Comparison of ENCODE assay signal across 40 cellular contexts in genomic region chr6:27728442-27728841, GRCh38.
"Had no signal": no experiment of that assay in that cellular context is flagged by ENCODE, and none has a peak within 500 bp of the region (broad histone marks: within the 10 kb centered on the region; RNA-seq: fewer than 3 reads in every experiment).

No MANE protein-coding gene starts in this region.

- ATAC-seq: activated naive CD4-positive, alpha-beta T cell treated with anti-CD3 and anti-CD28 coated beads, Interleukin-2, amount 50 U/mL, for 72 hours; activated naive CD8-positive, alpha-beta T cell treated with anti-CD3 and anti-CD28 coated beads, Interleukin-2, amount 50 U/mL, for 24 hours; activated T-cell treated with anti-CD3 and anti-CD28 coated beads, Interleukin-2, amount 50 U/mL, for 4 hours; activated T-cell treated with anti-CD3 and anti-CD28 coated beads, Interleukin-2, amount 50 U/mL, for 72 hours; activated T-helper 17 cell treated with anti-CD3 and anti-CD28 coated beads, Interleukin-2, amount 50 U/mL, for 72 hours; body of pancreas had no signal

- H3K4me1 Mint-ChIP-seq: activated naive CD4-positive, alpha-beta T cell treated with anti-CD3 and anti-CD28 coated beads, Interleukin-2, amount 10 ng/mL, durations not matched to agents 7 days and 5 days; activated naive CD4-positive, alpha-beta T cell treated with anti-CD3 and anti-CD28 coated beads, Interleukin-2, amount 50 U/mL, for 24 hours; activated naive CD8-positive, alpha-beta T cell treated with anti-CD3 and anti-CD28 coated beads for 36 hours; activated naive CD8-positive, alpha-beta T cell treated with anti-CD3 and anti-CD28 coated beads, Interleukin-2, amount 10 ng/mL, durations not matched to agents 7 days and 5 days; activated naive CD8-positive, alpha-beta T cell treated with anti-CD3 and anti-CD28 coated beads, Interleukin-2, amount 50 U/mL, for 24 hours; activated T-helper 17 cell treated with anti-CD3 and anti-CD28 coated beads, Interleukin-2, amount 50 U/mL, for 72 hours; brain; central memory CD8-positive, alpha-beta T cell had no signal

- H3K27ac Mint-ChIP-seq: activated naive CD4-positive, alpha-beta T cell treated with anti-CD3 and anti-CD28 coated beads for 36 hours; activated naive CD4-positive, alpha-beta T cell treated with anti-CD3 and anti-CD28 coated beads, Interleukin-2, amount 10 ng/mL, durations not matched to agents 7 days and 5 days; activated naive CD4-positive, alpha-beta T cell treated with anti-CD3 and anti-CD28 coated beads, Interleukin-2, amount 50 U/mL, for 72 hours; activated naive CD8-positive, alpha-beta T cell; activated naive CD8-positive, alpha-beta T cell treated with anti-CD3 and anti-CD28 coated beads for 36 hours; activated naive CD8-positive, alpha-beta T cell treated with anti-CD3 and anti-CD28 coated beads, Interleukin-2, amount 10 ng/mL, durations not matched to agents 7 days and 5 days; activated naive CD8-positive, alpha-beta T cell treated with anti-CD3 and anti-CD28 coated beads, Interleukin-2, amount 50 U/mL, for 24 hours; activated T-cell treated with anti-CD3 and anti-CD28 coated beads, Interleukin-2, amount 50 U/mL, for 24 hours; activated T-cell treated with anti-CD3 and anti-CD28 coated beads, Interleukin-2, amount 50 U/mL, for 72 hours; activated T-helper 1 cell treated with anti-CD3 and anti-CD28 coated beads, Interleukin-12 subunit alpha, Interleukin-12 subunit beta, Interleukin-2, Interleukin-4 antibody, amounts not matched to agents 30 ng/mL and 10 ng/mL and 1 ng/mL, durations not matched to agents 14 hours and 24 hours and 36 hours; activated T-helper 17 cell treated with anti-CD3 and anti-CD28 coated beads, Interleukin-2, amount 50 U/mL, for 72 hours; activated T-helper 2 cell treated with anti-CD3 and anti-CD28 coated beads, Interferon-gamma antibody, Interleukin-2, Interleukin-4, amounts not matched to agents 10 μg/mL and 5 μg/mL and 100 μg/mL, durations not matched to agents 14 hours and 24 hours and 36 hours; brain had no signal

- H3K27ac ChIP-seq: adrenal gland, ascending aorta, body of pancreas, brain microvascular endothelial cell, breast epithelium, cardiac muscle cell had no signal

- DNase-seq: activated effector memory CD4-positive, alpha-beta T cell treated with anti-CD3 and anti-CD28 coated beads, Interleukin-2, amount 50 U/mL, for 16 hours; activated effector memory CD4-positive, alpha-beta T cell treated with Interleukin-2 at 50 U/mL for 16 hours; activated gamma-delta T cell; activated gamma-delta T cell treated with Interleukin-2 at 50 U/mL for 16 hours; activated naive CD4-positive, alpha-beta T cell; activated naive CD4-positive, alpha-beta T cell treated with anti-CD3 and anti-CD28 coated beads for 36 hours; activated naive CD4-positive, alpha-beta T cell treated with anti-CD3 and anti-CD28 coated beads, Interleukin-2, amount 10 ng/mL, durations not matched to agents 7 days and 5 days; activated naive CD4-positive, alpha-beta T cell treated with anti-CD3 and anti-CD28 coated beads, Interleukin-2, amount 50 U/mL, for 16 hours; activated naive CD4-positive, alpha-beta T cell treated with Interleukin-2 at 50 U/mL for 16 hours; activated naive CD8-positive, alpha-beta T cell treated with anti-CD3 and anti-CD28 coated beads for 36 hours; activated naive CD8-positive, alpha-beta T cell treated with anti-CD3 and anti-CD28 coated beads, Interleukin-2, amount 10 ng/mL, durations not matched to agents 7 days and 5 days; activated naive CD8-positive, alpha-beta T cell treated with anti-CD3 and anti-CD28 coated beads, Interleukin-2, amount 50 U/mL, for 24 hours; activated T-cell treated with anti-CD3 and anti-CD28 coated beads, Interleukin-2, amount 50 U/mL, for 1 hour; activated T-cell treated with anti-CD3 and anti-CD28 coated beads, Interleukin-2, amount 50 U/mL, for 24 hours; activated T-cell treated with anti-CD3 and anti-CD28 coated beads, Interleukin-2, amount 50 U/mL, for 4 hours; activated T-cell treated with anti-CD3 and anti-CD28 coated beads, Interleukin-2, amount 50 U/mL, for 48 hours; activated T-cell treated with anti-CD3 and anti-CD28 coated beads, Interleukin-2, amount 50 U/mL, for 72 hours; adrenal gland; amniotic stem cell; amygdala; anterior cingulate cortex; aorta; body of pancreas; brain microvascular endothelial cell; caudate nucleus; central memory CD4-positive, alpha-beta T cell; cerebellar nuclear complex had no signal

- H3K27me3 ChIP-seq: adrenal gland, ascending aorta, body of pancreas, brain microvascular endothelial cell had no signal

- H3K9me3 ChIP-seq: adrenal gland, ascending aorta, body of pancreas, breast epithelium had no signal

- H3K36me3 Mint-ChIP-seq: activated naive CD4-positive, alpha-beta T cell treated with anti-CD3 and anti-CD28 coated beads, Interleukin-2, amount 10 ng/mL, durations not matched to agents 7 days and 5 days; activated naive CD4-positive, alpha-beta T cell treated with anti-CD3 and anti-CD28 coated beads, Interleukin-2, amount 50 U/mL, for 24 hours; activated naive CD4-positive, alpha-beta T cell treated with anti-CD3 and anti-CD28 coated beads, Interleukin-2, amount 50 U/mL, for 72 hours; activated naive CD8-positive, alpha-beta T cell; activated naive CD8-positive, alpha-beta T cell treated with anti-CD3 and anti-CD28 coated beads for 36 hours; activated naive CD8-positive, alpha-beta T cell treated with anti-CD3 and anti-CD28 coated beads, Interleukin-2, amount 10 ng/mL, durations not matched to agents 7 days and 5 days; brain had no signal

- H3K9me3 Mint-ChIP-seq: activated naive CD4-positive, alpha-beta T cell treated with anti-CD3 and anti-CD28 coated beads for 36 hours; activated naive CD4-positive, alpha-beta T cell treated with anti-CD3 and anti-CD28 coated beads, Interleukin-2, amount 10 ng/mL, durations not matched to agents 7 days and 5 days; activated naive CD4-positive, alpha-beta T cell treated with anti-CD3 and anti-CD28 coated beads, Interleukin-2, amount 50 U/mL, for 24 hours; activated naive CD4-positive, alpha-beta T cell treated with anti-CD3 and anti-CD28 coated beads, Interleukin-2, amount 50 U/mL, for 72 hours; activated naive CD8-positive, alpha-beta T cell treated with anti-CD3 and anti-CD28 coated beads for 36 hours; activated naive CD8-positive, alpha-beta T cell treated with anti-CD3 and anti-CD28 coated beads, Interleukin-2, amount 10 ng/mL, durations not matched to agents 7 days and 5 days; activated naive CD8-positive, alpha-beta T cell treated with anti-CD3 and anti-CD28 coated beads, Interleukin-2, amount 50 U/mL, for 24 hours; activated T-cell treated with anti-CD3 and anti-CD28 coated beads, Interleukin-2, amount 50 U/mL, for 24 hours; activated T-cell treated with anti-CD3 and anti-CD28 coated beads, Interleukin-2, amount 50 U/mL, for 4 hours; activated T-cell treated with anti-CD3 and anti-CD28 coated beads, Interleukin-2, amount 50 U/mL, for 72 hours; activated T-helper 1 cell treated with anti-CD3 and anti-CD28 coated beads, Interleukin-12 subunit alpha, Interleukin-12 subunit beta, Interleukin-2, Interleukin-4 antibody, amounts not matched to agents 30 ng/mL and 10 ng/mL and 1 ng/mL, durations not matched to agents 14 hours and 24 hours and 36 hours; activated T-helper 17 cell treated with anti-CD3 and anti-CD28 coated beads, Interleukin-2, amount 50 U/mL, for 72 hours; activated T-helper 2 cell treated with anti-CD3 and anti-CD28 coated beads, Interferon-gamma antibody, Interleukin-2, Interleukin-4, amounts not matched to agents 10 μg/mL and 5 μg/mL and 100 μg/mL, durations not matched to agents 14 hours and 24 hours and 36 hours; central memory CD8-positive, alpha-beta T cell had no signal

- H3K4me3 Mint-ChIP-seq: activated naive CD4-positive, alpha-beta T cell treated with anti-CD3 and anti-CD28 coated beads for 36 hours; activated naive CD4-positive, alpha-beta T cell treated with anti-CD3 and anti-CD28 coated beads, Interleukin-2, amount 10 ng/mL, durations not matched to agents 7 days and 5 days; activated naive CD4-positive, alpha-beta T cell treated with anti-CD3 and anti-CD28 coated beads, Interleukin-2, amount 50 U/mL, for 24 hours; activated naive CD8-positive, alpha-beta T cell; activated naive CD8-positive, alpha-beta T cell treated with anti-CD3 and anti-CD28 coated beads for 36 hours; activated naive CD8-positive, alpha-beta T cell treated with anti-CD3 and anti-CD28 coated beads, Interleukin-2, amount 10 ng/mL, durations not matched to agents 7 days and 5 days; activated naive CD8-positive, alpha-beta T cell treated with anti-CD3 and anti-CD28 coated beads, Interleukin-2, amount 50 U/mL, for 24 hours; activated T-cell treated with anti-CD3 and anti-CD28 coated beads, Interleukin-2, amount 50 U/mL, for 24 hours; activated T-cell treated with anti-CD3 and anti-CD28 coated beads, Interleukin-2, amount 50 U/mL, for 4 hours; activated T-cell treated with anti-CD3 and anti-CD28 coated beads, Interleukin-2, amount 50 U/mL, for 72 hours; activated T-helper 1 cell treated with anti-CD3 and anti-CD28 coated beads, Interleukin-12 subunit alpha, Interleukin-12 subunit beta, Interleukin-2, Interleukin-4 antibody, amounts not matched to agents 30 ng/mL and 10 ng/mL and 1 ng/mL, durations not matched to agents 14 hours and 24 hours and 36 hours; activated T-helper 17 cell treated with anti-CD3 and anti-CD28 coated beads, Interleukin-2, amount 50 U/mL, for 72 hours; brain; central memory CD8-positive, alpha-beta T cell had no signal

- FAIRE-seq: astrocyte, bronchial epithelial cell had no signal

- H3K4me3 ChIP-seq: adrenal gland, ascending aorta, body of pancreas, breast epithelium, cardiac muscle cell had no signal

- H3K36me3 ChIP-seq: adrenal gland, ascending aorta, brain microvascular endothelial cell, breast epithelium, cardiac muscle cell had no signal

- H3K4me1 ChIP-seq: adrenal gland, ascending aorta, body of pancreas, breast epithelium had no signal
